1 cellular context compared by ENCODE assay signal in genomic region chr15:50873935-50874353, GRCh38.
TF ChIP-seq lines count a peak whose summit lies in the region.

No MANE protein-coding gene starts in this region.

TF ChIP-seq in GM23338, 12 proteins besides CTCF, POLR2A, EP300 and RAD21 (continued from another document):
- TF ChIP-seq, protein P1, sequence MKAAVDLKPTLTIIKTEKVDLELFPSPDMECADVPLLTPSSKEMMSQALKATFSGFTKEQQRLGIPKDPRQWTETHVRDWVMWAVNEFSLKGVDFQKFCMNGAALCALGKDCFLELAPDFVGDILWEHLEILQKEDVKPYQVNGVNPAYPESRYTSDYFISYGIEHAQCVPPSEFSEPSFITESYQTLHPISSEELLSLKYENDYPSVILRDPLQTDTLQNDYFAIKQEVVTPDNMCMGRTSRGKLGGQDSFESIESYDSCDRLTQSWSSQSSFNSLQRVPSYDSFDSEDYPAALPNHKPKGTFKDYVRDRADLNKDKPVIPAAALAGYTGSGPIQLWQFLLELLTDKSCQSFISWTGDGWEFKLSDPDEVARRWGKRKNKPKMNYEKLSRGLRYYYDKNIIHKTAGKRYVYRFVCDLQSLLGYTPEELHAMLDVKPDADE (IDR thresholded peaks at IDR 0.05) = no peak
TF ChIP-seq in GM23338: peak in this region for 0.
